8 cellular contexts compared by ENCODE assay signal in the genomic region with DNA sequence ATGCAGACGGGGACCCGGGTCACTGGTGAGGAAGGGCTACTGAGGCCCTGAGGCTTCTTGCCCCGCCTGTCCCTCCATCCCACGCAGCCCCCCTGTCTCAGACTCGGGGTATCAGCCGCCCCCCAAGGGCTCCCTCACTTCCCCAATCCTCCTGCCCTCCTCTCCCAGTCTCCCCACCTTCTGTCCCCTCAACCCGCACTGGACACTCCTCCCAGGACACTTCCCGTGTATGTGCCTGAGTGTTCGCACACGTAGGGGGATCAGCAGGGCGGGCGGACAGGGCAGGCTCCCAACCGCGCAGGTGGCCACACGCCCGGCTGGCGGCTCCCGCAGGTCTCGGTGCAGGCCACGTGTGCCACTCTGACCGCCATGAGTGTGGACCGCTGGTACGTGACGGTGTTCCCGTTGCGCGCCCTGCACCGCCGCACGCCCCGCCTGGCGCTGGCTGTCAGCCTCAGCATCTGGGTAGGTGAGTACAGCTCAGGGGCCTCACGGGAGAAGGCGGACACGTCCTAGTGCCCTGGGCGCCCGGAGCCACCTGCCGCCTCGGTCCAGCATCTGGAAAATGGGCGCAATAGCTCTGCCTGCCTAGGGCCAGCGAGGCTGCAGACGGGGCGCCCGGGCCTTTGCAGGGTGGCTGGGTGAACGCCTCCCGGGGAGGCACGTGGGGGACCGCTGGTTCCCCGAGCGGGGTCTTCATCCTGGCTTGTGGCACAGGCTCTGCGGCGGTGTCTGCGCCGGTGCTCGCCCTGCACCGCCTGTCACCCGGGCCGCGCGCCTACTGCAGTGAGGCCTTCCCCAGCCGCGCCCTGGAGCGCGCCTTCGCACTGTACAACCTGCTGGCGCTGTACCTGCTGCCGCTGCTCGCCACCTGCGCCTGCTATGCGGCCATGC. TPM values are rescaled to one million over a fixed set of nuclear protein-coding genes. Genes with fewer than 3 reads are reported as not detected.
DNase-seq lines count a peak whose midpoint lies in the region; ATAC-seq lines count a peak whose summit lies in the region.

No MANE protein-coding gene starts in this region.

- H3K9me3 ChIP-seq in HUES64 (ENCODE audit: insufficient read depth, low read depth, low read length): no peaks in the 10 kb centered on the region

- no peak overlapping the region for H3K27ac ChIP-seq in HUES64 (ENCODE audit: low read depth, low read length)

- ATAC-seq in left colon (peak; percentile 60), GM18498 (IDR thresholded peaks at IDR 0.05; ENCODE audit: unreplicated experiment) (no peak), GM18868 (IDR thresholded peaks at IDR 0.05; ENCODE audit: unreplicated experiment) (no peak)

- H3K4me1 ChIP-seq in HUES64 (ENCODE audit: insufficient read depth, low read length): peaks cover 2% of the 10 kb centered on the region; the same call in 1 of the 2 replicates

- DNase-seq in CD1c-positive myeloid dendritic cell (ENCODE audit: extremely low spot score): peak; percentile 29
- DNase-seq in activated CD4-positive, alpha-beta T cell treated with anti-CD3 and anti-CD28 coated beads, Interleukin-2, amount 50 U/mL, for 1 hour: peak; percentile 55
- peak in 1 of 2 donors; percentile 60 for DNase-seq in left colon
- no peak for DNase-seq in GM19240 (ENCODE audit: insufficient read length, low spot score)
- no peak for DNase-seq in SW 1271 (lab: John Stamatoyannopoulos, UW)

- WGBS in HUES64: 7% methylated on average over 70 of the region's 70 CpGs

- no peak overlapping the region; the same call in 1 of the 2 replicates for H3K9ac ChIP-seq in HUES64 (ENCODE audit: low read depth, low read length)

- H3K4me3 ChIP-seq in HUES64 (ENCODE audit: low read length): peak overlapping the region; percentile 51

- no peaks in the 10 kb centered on the region for H3K36me3 ChIP-seq in HUES64 (ENCODE audit: insufficient read depth, low read length)

- intact Hi-C loops in left colon (cut with DNase I, micrococcal nuclease): loop anchor here (2.0 to 5.0 kb wide), 4 partner anchors 57 to 147 kb away; a partner anchor contains a TSS

- peaks cover 50% of the 10 kb centered on the region for H3K27me3 ChIP-seq in HUES64 (ENCODE audit: insufficient read depth, low read length)

RNA-seq across cellular contexts. Expression of a gene that starts 2.3 kb away (rescaled TPM):
- polyA plus RNA-seq in HUES64 (2013, experiment 1 of 2): 0.75 TPM
- polyA plus RNA-seq in HUES64 (2013, experiment 2 of 2): 1.3 TPM
- total RNA-seq in left colon: not detected

RNA-seq across cellular contexts. Expression of a gene that starts 6.4 kb away (rescaled TPM):
- polyA plus RNA-seq in HUES64 (2013, experiment 1 of 2): 44.1 TPM
- 48.1 TPM for polyA plus RNA-seq in HUES64 (2013, experiment 2 of 2)
- total RNA-seq in left colon: 10 to 100 TPM; 54.6 to 66.4 TPM

RNA-seq across cellular contexts. Expression of a gene that starts 6.4 kb away (rescaled TPM):
- 44.2 TPM for polyA plus RNA-seq in HUES64 (2013, experiment 1 of 2)
- polyA plus RNA-seq in HUES64 (2013, experiment 2 of 2): 51.5 TPM
- total RNA-seq in left colon: 10 to 100 TPM; 10.7 to 11.6 TPM

RNA-seq across cellular contexts. Expression of a gene that starts 26.1 kb away (rescaled TPM):
- polyA plus RNA-seq in HUES64 (2013, experiment 1 of 2): under 0.01 TPM
- polyA plus RNA-seq in HUES64 (2013, experiment 2 of 2): under 0.01 TPM
- total RNA-seq in left colon: not detected

RNA-seq across cellular contexts. Expression of a gene that starts 26.4 kb away (rescaled TPM):
- polyA plus RNA-seq in HUES64 (2013, experiment 1 of 2): 53.6 TPM
- 56.6 TPM for polyA plus RNA-seq in HUES64 (2013, experiment 2 of 2)
- 10 to 100 TPM; 63.1 to 70.6 TPM for total RNA-seq in left colon

Comparison
In these comparisons a context has a peak if more than half of its experiments do, and no peak if none do; other contexts are left out.
1. DNase-seq: peak in CD1c-positive myeloid dendritic cell (single experiment) and activated CD4-positive, alpha-beta T cell treated with anti-CD3 and anti-CD28 coated beads, Interleukin-2, amount 50 U/mL, for 1 hour (single experiment); none in GM19240 (single experiment) and SW 1271 (0 of 2).